13 cellular contexts compared by ENCODE assay signal in the genomic region with DNA sequence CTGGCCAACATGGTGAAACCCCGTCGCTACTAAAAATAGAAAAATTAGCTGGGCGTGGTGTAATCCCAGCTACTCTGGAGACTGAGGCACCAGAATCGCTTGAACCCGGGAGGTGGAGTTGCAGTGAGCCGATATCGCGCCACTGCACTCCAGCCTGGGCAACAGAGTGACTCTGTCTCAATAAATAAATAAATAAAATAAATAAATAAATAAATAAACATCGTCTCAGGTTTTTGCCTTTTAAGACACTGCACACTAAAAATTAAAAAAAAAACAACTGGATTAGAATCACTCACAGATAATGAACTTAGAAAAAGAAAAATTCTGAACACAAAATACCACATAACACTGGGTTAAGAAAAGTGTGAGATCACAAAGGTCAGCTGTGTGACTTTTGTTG. TPM values are rescaled to one million over a fixed set of nuclear protein-coding genes. Genes with fewer than 3 reads are reported as not detected.
DNase-seq lines count a peak whose midpoint lies in the region; ATAC-seq and TF ChIP-seq lines count a peak whose summit lies in the region.
"Had no signal": no experiment of that assay in that cellular context is flagged by ENCODE, and none has a peak within 500 bp of the region (broad histone marks: within the 10 kb centered on the region; RNA-seq: fewer than 3 reads in every experiment).

No MANE protein-coding gene starts in this region.

- peaks cover 34% of the 10 kb centered on the region for H3K36me3 Mint-ChIP-seq in activated naive CD4-positive, alpha-beta T cell treated with anti-CD3 and anti-CD28 coated beads for 36 hours (ENCODE audit: low read depth)

- intact Hi-C loops in activated naive CD4-positive, alpha-beta T cell treated with anti-CD3 and anti-CD28 coated beads for 36 hours (cut with micrococcal nuclease): no loop called here

- POLR2A ChIA-PET in RWPE1 (lab: Yijun Ruan, JAX; ENCODE audit: low non-redundant PET): no interaction called here

- no peaks in the 10 kb centered on the region for H3K27me3 Mint-ChIP-seq in activated naive CD4-positive, alpha-beta T cell treated with anti-CD3 and anti-CD28 coated beads for 36 hours (ENCODE audit: low read depth)
- H3K27me3 Mint-ChIP-seq in stimulated activated naive CD8-positive, alpha-beta T cell treated with anti-CD3 and anti-CD28 coated beads, Interleukin-15, amount 100 ng/mL, for 72 hours: no peaks in the 10 kb centered on the region

- peak overlapping the region; percentile 87 for H3K4me3 Mint-ChIP-seq in activated naive CD4-positive, alpha-beta T cell treated with anti-CD3 and anti-CD28 coated beads for 36 hours
- peak overlapping the region; percentile 95 to 96 for H3K4me3 Mint-ChIP-seq in stimulated activated naive CD8-positive, alpha-beta T cell treated with anti-CD3 and anti-CD28 coated beads, Interleukin-15, amount 100 ng/mL, for 72 hours

- no peak for TF ChIP-seq CTCF in RWPE1 (conservative IDR thresholded peaks at IDR 0.05; ENCODE audit: low read depth)
- no peak for TF ChIP-seq CTCF in epithelial cell of proximal tubule (conservative IDR thresholded peaks at IDR 0.05; ENCODE audit: low read depth, low read length)
- TF ChIP-seq CTCF in GM10266 (IDR thresholded peaks at IDR 0.05; ENCODE audit: control insufficient read depth, insufficient read depth, low read depth, missing control alignments): no peak

- CTCF ChIA-PET in activated naive CD4-positive, alpha-beta T cell treated with anti-CD3 and anti-CD28 coated beads for 36 hours (lab: Charles Lee): interaction anchor here (0.7 to 1.1 kb wide), 2 partner anchors 101 to 109 kb away, joined by 3 read pairs; a partner anchor contains a TSS
- CTCF ChIA-PET in RWPE1 (lab: Yijun Ruan, JAX): interaction anchor here (0.6 to 0.7 kb wide), 3 partner anchors 8 to 756 kb away, joined by 3 read pairs; no protein-coding TSS in a partner anchor

- peaks cover 46% of the 10 kb centered on the region for H3K4me1 Mint-ChIP-seq in activated naive CD4-positive, alpha-beta T cell treated with anti-CD3 and anti-CD28 coated beads for 36 hours (ENCODE audit: low read depth)
- peaks cover 63% of the 10 kb centered on the region for H3K4me1 Mint-ChIP-seq in stimulated activated naive CD8-positive, alpha-beta T cell treated with anti-CD3 and anti-CD28 coated beads, Interleukin-15, amount 100 ng/mL, for 72 hours

- no peaks in the 10 kb centered on the region for H3K9me3 Mint-ChIP-seq in activated naive CD4-positive, alpha-beta T cell treated with anti-CD3 and anti-CD28 coated beads for 36 hours
- H3K9me3 Mint-ChIP-seq in stimulated activated naive CD8-positive, alpha-beta T cell treated with anti-CD3 and anti-CD28 coated beads, Interleukin-15, amount 100 ng/mL, for 72 hours: no peaks in the 10 kb centered on the region

- DNase-seq in activated naive CD4-positive, alpha-beta T cell treated with anti-CD3 and anti-CD28 coated beads for 36 hours: no peak
- DNase-seq in activated naive CD4-positive, alpha-beta T cell treated with Interleukin-2 at 50 U/mL for 16 hours: no peak
- DNase-seq in RWPE1 (ENCODE audit: low spot score) (no peak), epithelial cell of proximal tubule (ENCODE audit: low read depth) (no peak), MV-4-11 (lab: John Stamatoyannopoulos, UW) (no peak), GM10266 (ENCODE audit: extremely low spot score) (no peak)
- DNase-seq in stimulated activated naive CD8-positive, alpha-beta T cell treated with anti-CD3 and anti-CD28 coated beads, Interleukin-15, amount 100 ng/mL, for 72 hours: no peak
- DNase-seq: cerebellar nuclear complex; NCI-H2081; occipital lobe; stimulated activated CD4-positive, alpha-beta T cell treated with anti-CD3 and anti-CD28 coated beads, Interleukin-2, amount 100 ng/mL, for 24 hours; T-helper 9 cell had no signal

- H3K27ac ChIP-seq in RWPE1: peak overlapping the region; percentile 14; the same call in 1 of the 2 replicates

- peak overlapping the region; percentile 86 for H3K4me3 ChIP-seq in epithelial cell of proximal tubule (ENCODE audit: low read depth, low read length)

- H3K27ac Mint-ChIP-seq in activated naive CD4-positive, alpha-beta T cell treated with anti-CD3 and anti-CD28 coated beads for 36 hours: no peak overlapping the region
- no peak overlapping the region for H3K27ac Mint-ChIP-seq in stimulated activated naive CD8-positive, alpha-beta T cell treated with anti-CD3 and anti-CD28 coated beads, Interleukin-15, amount 100 ng/mL, for 72 hours

- no peak for ATAC-seq in stimulated activated naive CD8-positive, alpha-beta T cell treated with anti-CD3 and anti-CD28 coated beads, Interleukin-15, amount 100 ng/mL, for 72 hours
- no peak for ATAC-seq in GM19455 (IDR thresholded peaks at IDR 0.05; ENCODE audit: unreplicated experiment)

RNA-seq across cellular contexts. Expression of a gene that starts 2.4 kb away (rescaled TPM):
- 10 to 100 TPM; 31.2 to 31.7 TPM for total RNA-seq in activated naive CD4-positive, alpha-beta T cell treated with anti-CD3 and anti-CD28 coated beads for 36 hours
- 11.8 and 12.8 TPM in 2 replicates for total RNA-seq in epithelial cell of proximal tubule

RNA-seq across cellular contexts. Expression of a gene that starts 12.0 kb away (rescaled TPM):
- total RNA-seq in activated naive CD4-positive, alpha-beta T cell treated with anti-CD3 and anti-CD28 coated beads for 36 hours: 1,000 to 10,000 TPM; 2,159 to 2,187 TPM
- total RNA-seq in epithelial cell of proximal tubule: 2,026 and 2,298 TPM in 2 replicates

RNA-seq across cellular contexts. Expression of a gene that starts 49.9 kb away (rescaled TPM):
- total RNA-seq in activated naive CD4-positive, alpha-beta T cell treated with anti-CD3 and anti-CD28 coated beads for 36 hours: 10 to 100 TPM; 17.0 to 20.3 TPM
- total RNA-seq in epithelial cell of proximal tubule: 7.9 and 9.3 TPM in 2 replicates
